Comparison of ENCODE assay signal across 5 cellular contexts in the genomic region with DNA sequence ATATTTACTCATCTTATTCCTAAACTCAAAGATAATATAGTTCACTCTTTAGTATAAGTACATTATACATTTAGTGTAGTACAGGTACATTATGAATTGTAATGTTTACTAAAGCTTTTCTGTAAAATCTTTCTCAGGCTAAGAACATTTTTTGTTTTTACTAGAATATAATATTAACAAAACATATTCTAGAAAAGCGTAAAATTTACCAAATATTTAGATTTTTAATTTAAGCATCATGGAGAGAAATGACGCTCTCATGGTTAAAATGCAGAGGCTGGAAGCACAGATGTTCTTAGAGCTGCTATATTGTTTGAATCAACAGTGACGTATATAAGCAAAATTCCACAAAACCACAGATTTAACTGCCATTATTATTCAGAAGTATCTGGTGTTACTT. TPM values are rescaled to one million over a fixed set of nuclear protein-coding genes. Genes with fewer than 3 reads are reported as not detected.
DNase-seq lines count a peak whose midpoint lies in the region; ATAC-seq, FAIRE-seq and TF ChIP-seq lines count a peak whose summit lies in the region.
"Not testable (repeated sequence)": the region's sequence is repeated elsewhere in the genome, so short reads cannot be mapped to it uniquely, and the experiment has no call there.

No MANE protein-coding gene starts in this region.

- H3F3A ChIP-seq in PC-3 (ENCODE audit: low read length, unreplicated experiment), result not testable (repeated sequence)

- DNase-seq in ELR (ENCODE audit: low read depth) (peak; percentile 50), HCEC 1CT (peak; percentile 3), iris pigment epithelial cell (ENCODE audit: low read depth) (peak; percentile 20)
- DNase-seq in PC-3; astrocyte (ENCODE audit: low read depth): not testable (repeated sequence)

- H2AFZ ChIP-seq in PC-3 (ENCODE audit: low read length); astrocyte (ENCODE audit: low read depth, low read length): not testable (repeated sequence)

- H3K36me3 ChIP-seq in PC-3 (ENCODE audit: low read depth, low read length); astrocyte (ENCODE audit: insufficient read depth, low read length): not testable (repeated sequence)

- not testable (repeated sequence) for H3K79me2 ChIP-seq in PC-3 (ENCODE audit: low read length); astrocyte (ENCODE audit: insufficient read depth, low read length)

- peak overlapping the region; percentile 67; the same call in 1 of the 2 replicates for H3K9ac ChIP-seq in PC-3 (ENCODE audit: low read length)
- H3K9ac ChIP-seq in astrocyte (ENCODE audit: low read length), result not testable (repeated sequence)

- intact Hi-C loops in PC-3 (cut with micrococcal nuclease), result not testable (repeated sequence)

- not testable (repeated sequence) for H3K27ac Mint-ChIP-seq in astrocyte (ENCODE audit: unreplicated experiment)

- not testable (repeated sequence) for H3K9me3 Mint-ChIP-seq in astrocyte (ENCODE audit: unreplicated experiment)

- H4K20me1 ChIP-seq in PC-3 (ENCODE audit: low read length); astrocyte (ENCODE audit: insufficient read depth, low read length): not testable (repeated sequence)

- H3K9me3 ChIP-seq in PC-3 (ENCODE audit: low read length); astrocyte (ENCODE audit: insufficient read depth, low read depth, low read length): not testable (repeated sequence)

- not testable (repeated sequence) for H3K4me3 Mint-ChIP-seq in astrocyte (ENCODE audit: unreplicated experiment)

- peak overlapping the region; percentile 48 for H3K4me2 ChIP-seq in PC-3 (ENCODE audit: low read length)
- H3K4me2 ChIP-seq in astrocyte (ENCODE audit: low read length), result not testable (repeated sequence)

- not testable (repeated sequence) for ATAC-seq in PC-3

- H3K27ac ChIP-seq in PC-3 (ENCODE audit: low read length) (peak overlapping the region; percentile 84), astrocyte (ENCODE audit: low read depth, low read length) (peak overlapping the region; percentile 33)

- not testable (repeated sequence) for BruUV-seq in PC-3 (replicated peaks; lab: Mats Ljungman, UMichigan)

- POLR2A ChIA-PET in PC-3 (lab: Charles Lee; ENCODE audit: unreplicated experiment), result not testable (repeated sequence)

- CTCF ChIA-PET in PC-3 (lab: Charles Lee), result not testable (repeated sequence)

- peaks cover 24% of the 10 kb centered on the region for H3K4me1 ChIP-seq in PC-3 (ENCODE audit: insufficient read depth, low read length)
- not testable (repeated sequence) for H3K4me1 ChIP-seq in astrocyte (ENCODE audit: insufficient read depth, low read length)

- H3K9me2 ChIP-seq in PC-3 (replicated peaks; ENCODE audit: low read length), result not testable (repeated sequence)

- not testable (repeated sequence) for H3K4me1 Mint-ChIP-seq in astrocyte (ENCODE audit: low read depth, unreplicated experiment)

- H3K4me3 ChIP-seq in PC-3 (ENCODE audit: low read length), result peak overlapping the region; percentile 33; the same call in 1 of the 2 replicates
- not testable (repeated sequence) for H3K4me3 ChIP-seq in astrocyte (ENCODE audit: insufficient read depth, low read depth, low read length)

- not testable (repeated sequence) for TF ChIP-seq CTCF in PC-3 (conservative IDR thresholded peaks at IDR 0.05; ENCODE audit: low read depth, low read length); astrocyte (IDR thresholded peaks at IDR 0.05; ENCODE audit: insufficient read depth, low read depth, low read length)

- not testable (repeated sequence) for FAIRE-seq in astrocyte (lab: Jason Lieb, UNC)

- not testable (repeated sequence) for H3K27me3 Mint-ChIP-seq in astrocyte (ENCODE audit: low read depth, unreplicated experiment)

- not testable (repeated sequence) for H3K27me3 ChIP-seq in PC-3 (ENCODE audit: low read length); astrocyte (ENCODE audit: insufficient read depth, low read length)

- not testable (repeated sequence) for H3K36me3 Mint-ChIP-seq in astrocyte (ENCODE audit: low read depth, unreplicated experiment)

RNA-seq across cellular contexts. Expression of gene NBPF15, which starts 54.7 kb away (rescaled TPM):
- total RNA-seq in PC-3 (2014; rRNA removed) (40.5 and 43.9 TPM in 2 replicates), astrocyte (47.6 and 49.0 TPM in 2 replicates)
